9 cellular contexts compared by ENCODE assay signal in genomic region chr3:37183375-37183831, GRCh38. TPM values are rescaled to one million over a fixed set of nuclear protein-coding genes. Genes with fewer than 3 reads are reported as not detected.
DNase-seq lines count a peak whose midpoint lies in the region; ATAC-seq, FAIRE-seq and TF ChIP-seq lines count a peak whose summit lies in the region.
"Had no signal": no experiment of that assay in that cellular context is flagged by ENCODE, and none has a peak within 500 bp of the region (broad histone marks: within the 10 kb centered on the region; RNA-seq: fewer than 3 reads in every experiment).

No MANE protein-coding gene starts in this region.

- no peaks in the 10 kb centered on the region for H3K9me3 ChIP-seq in psoas muscle
- H3K9me3 ChIP-seq in kidney (ENCODE audit: control insufficient read depth in 1 of 2, low read length in 2 of 2): no peaks in the 10 kb centered on the region

- peak; percentile 78 for DNase-seq in AG09319 (ENCODE audit: extremely low read depth, low read depth)
- DNase-seq in RWPE1 (ENCODE audit: low spot score): peak; percentile 69
- peak; percentile 93 for DNase-seq in fibroblast of gingiva (ENCODE audit: low read depth)
- DNase-seq in psoas muscle: no peak
- DNase-seq in kidney: no peak
- DNase-seq in NCI-H526 treated with DMSO at 0.1 percent for 48 hours (lab: John Stamatoyannopoulos, UW): no peak
- DNase-seq in NCI-H82 (lab: John Stamatoyannopoulos, UW): no peak
- DNase-seq: COR-L47 had no signal

- H3K27me3 ChIP-seq in psoas muscle (ENCODE audit: insufficient read depth in 3 of 3, low read length in 2 of 3): no peaks in the 10 kb centered on the region

- no peaks in the 10 kb centered on the region for H3K36me3 ChIP-seq in psoas muscle (ENCODE audit: insufficient read depth in 1 of 2, low read depth in 1 of 2)
- H3K36me3 ChIP-seq in kidney (ENCODE audit: control insufficient read depth in 1 of 2, insufficient read depth in 2 of 2, low read length in 2 of 2): no peaks in the 10 kb centered on the region

- H3K27ac ChIP-seq in RWPE1 (no peak overlapping the region), psoas muscle (peak overlapping the region; percentile 56), kidney (ENCODE audit: low read depth in 2 of 2, low read length in 2 of 2) (no peak overlapping the region)

- peak in 3 of 4 donors; percentile 41 to 56 (median 46) for ATAC-seq in psoas muscle
- no peak for ATAC-seq in GM21423 (IDR thresholded peaks at IDR 0.05; ENCODE audit: unreplicated experiment)

- H3K4me3 ChIP-seq in psoas muscle (no peak overlapping the region), kidney (ENCODE audit: low read length in 2 of 2) (no peak overlapping the region)

- TF ChIP-seq CTCF in AG09319 (IDR thresholded peaks at IDR 0.05; ENCODE audit: low read depth, low read length): no peak
- TF ChIP-seq CTCF in RWPE1 (conservative IDR thresholded peaks at IDR 0.05; ENCODE audit: low read depth): no peak
- no peak for TF ChIP-seq CTCF in psoas muscle (IDR thresholded peaks at IDR 0.05)
- no peak for TF ChIP-seq CTCF in kidney (IDR thresholded peaks at IDR 0.05; ENCODE audit: borderline replicate concordance, extremely low read depth, insufficient read depth)

- CTCF ChIA-PET in RWPE1 (lab: Yijun Ruan, JAX): interaction anchor here (0.5 kb wide), 1 partner anchor 37 kb away, joined by 3 read pairs; no protein-coding TSS in a partner anchor

- H3K4me1 ChIP-seq in psoas muscle (peaks cover 48% of the 10 kb centered on the region), kidney (ENCODE audit: control insufficient read depth in 1 of 2, insufficient read depth in 1 of 2, low read depth in 1 of 2, low read length in 2 of 2) (peaks cover 0 to 1% of the 10 kb centered on the region in 2 donors)

- 61 to 76% (median 68%) methylated on average over 3 of the region's 3 CpGs for WGBS in psoas muscle, 3 donors

- no peak for FAIRE-seq in kidney (lab: Jason Lieb, UNC)

- POLR2A ChIA-PET in RWPE1 (lab: Yijun Ruan, JAX; ENCODE audit: low non-redundant PET): no interaction called here

- H3K9ac ChIP-seq in kidney (ENCODE audit: low read length in 2 of 2): no peak overlapping the region

- intact Hi-C loops in psoas muscle (cut with DNase I): no loop called here
- intact Hi-C loops in kidney (cut with DNase I): no loop called here

RNA-seq across cellular contexts. Expression of gene LRRFIP2, which starts 9.0 kb away (rescaled TPM):
- total RNA-seq in psoas muscle (100 to 1,000 TPM; 124 to 163 (median 138) TPM), kidney (61.4 TPM)
- polyA plus RNA-seq in psoas muscle (100 to 1,000 TPM in 1 of 3 donors, 10 to 100 TPM in 2; 35.7 to 135 (median 75.1) TPM), kidney (ENCODE audit: insufficient read depth, low read depth, low replicate concordance) (26.1 TPM)

RNA-seq across cellular contexts. Expression of gene GOLGA4, which starts 59.7 kb away (rescaled TPM):
- total RNA-seq in psoas muscle: 100 to 1,000 TPM; 149 to 315 (median 218) TPM
- 100 to 1,000 TPM in 1 of 3 donors, 10 to 100 TPM in 2; 68.8 to 228 (median 99.0) TPM for polyA plus RNA-seq in psoas muscle
- total RNA-seq in kidney: 67.0 TPM
- polyA plus RNA-seq in kidney (ENCODE audit: insufficient read depth, low read depth, low replicate concordance): 19.9 TPM

Comparison
In these comparisons a context has a peak if more than half of its experiments do, and no peak if none do; other contexts are left out.
1. DNase-seq: peak in AG09319 (single experiment), RWPE1 (single experiment) and fibroblast of gingiva (single experiment); none in psoas muscle (0 of 2), kidney (single experiment), NCI-H526 treated with DMSO at 0.1 percent for 48 hours (single experiment) and NCI-H82 (single experiment).